ENCODE assay signal across 16 cellular contexts in the genomic region with DNA sequence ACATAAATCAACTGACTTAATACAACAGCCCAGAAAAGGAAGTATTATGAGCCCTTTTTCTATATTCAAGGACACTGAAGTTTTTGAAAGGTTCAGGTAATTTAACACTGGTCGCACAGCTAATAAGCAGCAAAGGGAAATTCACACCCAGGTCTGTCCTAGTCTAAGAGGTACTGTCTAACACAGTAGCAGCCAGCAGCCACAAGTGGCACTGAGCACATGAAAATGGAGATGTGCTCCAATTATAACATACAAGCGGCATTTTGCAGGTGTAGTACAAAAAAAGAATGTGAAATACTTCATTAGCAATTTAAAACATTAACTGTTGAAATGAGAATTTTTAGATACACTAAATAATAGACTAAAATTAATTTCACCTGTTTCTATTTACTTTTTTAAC. TPM values are rescaled to one million over a fixed set of nuclear protein-coding genes. Genes with fewer than 3 reads are reported as not detected.
DNase-seq lines count a peak whose midpoint lies in the region; ATAC-seq and TF ChIP-seq lines count a peak whose summit lies in the region.
"Had no signal": no experiment of that assay in that cellular context is flagged by ENCODE, and none has a peak within 500 bp of the region (broad histone marks: within the 10 kb centered on the region; RNA-seq: fewer than 3 reads in every experiment).

No MANE protein-coding gene starts in this region.

- no peaks in the 10 kb centered on the region for H3K9me3 ChIP-seq in HEK293 (ENCODE audit: control insufficient read depth, insufficient read depth, low read depth, low read length)
- H3K9me3 ChIP-seq in OCI-LY7 (ENCODE audit: low read length): no peaks in the 10 kb centered on the region
- H3K9me3 ChIP-seq in esophagus muscularis mucosa: no peaks in the 10 kb centered on the region
- no peaks in the 10 kb centered on the region for H3K9me3 ChIP-seq in psoas muscle
- no peaks in the 10 kb centered on the region for H3K9me3 ChIP-seq in WERI-Rb-1 (ENCODE audit: severe bottlenecking)
- H3K9me3 ChIP-seq: BLaER1 had no signal

- ATAC-seq in psoas muscle: no peak
- ATAC-seq: HCT116 had no signal

- TF ChIP-seq POLR2A in esophagus muscularis mucosa (IDR thresholded peaks at IDR 0.05; ENCODE audit: low read depth): no peak

- TF ChIP-seq CTCF in HEK293 (tag by site-specific recombination; IDR thresholded peaks at IDR 0.05) (no peak), OCI-LY7 (conservative IDR thresholded peaks at IDR 0.05; ENCODE audit: low read length) (peak; percentile 40; the same call in 1 of the 2 replicates), esophagus muscularis mucosa (IDR thresholded peaks at IDR 0.05) (no peak), psoas muscle (IDR thresholded peaks at IDR 0.05) (no peak), WERI-Rb-1 (IDR thresholded peaks at IDR 0.05; ENCODE audit: low read depth, low read length) (no peak)

- H3K79me2 ChIP-seq in OCI-LY7 (ENCODE audit: insufficient read depth, low read depth, low read length): peaks cover 75% of the 10 kb centered on the region

- intact Hi-C loops in OCI-LY7 (cut with micrococcal nuclease; ENCODE audit: unreplicated experiment) (no loop called here), esophagus muscularis mucosa (cut with DNase I) (no loop called here), psoas muscle (cut with DNase I) (no loop called here)

- H4K20me1 ChIP-seq in OCI-LY7 (ENCODE audit: insufficient read depth, low read length): 0 out of 2 replicates have a peak, but pooled peaks cover 12% of the 10 kb centered on the region

- H3K27ac ChIP-seq in HEK293 (ENCODE audit: extremely low read depth, low read depth, low read length) (no peak overlapping the region), OCI-LY7 (ENCODE audit: low read depth, low read length, poor library complexity, severe bottlenecking) (peak overlapping the region; percentile 68), esophagus muscularis mucosa (replicated peaks in 1 of 4) (no peak overlapping the region), psoas muscle (no peak overlapping the region), WERI-Rb-1 (no peak overlapping the region)
- H3K27ac ChIP-seq: BLaER1 had no signal

- H3K36me3 ChIP-seq in HEK293 (ENCODE audit: control insufficient read depth in 2 of 2, insufficient read depth in 1 of 2, low read length in 2 of 2) (no peaks in the 10 kb centered on the region), OCI-LY7 (ENCODE audit: insufficient read depth, low read length) (no peaks in the 10 kb centered on the region), esophagus muscularis mucosa (no peaks in the 10 kb centered on the region), psoas muscle (ENCODE audit: insufficient read depth in 1 of 2, low read depth in 1 of 2) (no peaks in the 10 kb centered on the region), WERI-Rb-1 (no peaks in the 10 kb centered on the region)
- H3K36me3 ChIP-seq: BLaER1 had no signal

- H3K4me2 ChIP-seq in OCI-LY7 (ENCODE audit: low read length): peak overlapping the region; percentile 68
- H3K4me2 ChIP-seq: BLaER1 had no signal

- no peaks in the 10 kb centered on the region for H3K9me2 ChIP-seq in OCI-LY7 (ENCODE audit: insufficient read depth, low read length)

- POLR2A ChIA-PET in HEK293 (lab: Yijun Ruan, JAX) (no interaction called here), OCI-LY7 (lab: Charles Lee) (interaction anchor here (0.7 to 5.1 kb wide), 12 partner anchors 8 to 1817 kb away, joined by 3 to 45 read pairs (median 8); no protein-coding TSS in a partner anchor)

- no peak overlapping the region for H3K4me3 ChIP-seq in HEK293 (ENCODE audit: low read depth, low read length)
- peak overlapping the region; percentile 0 for H3K4me3 ChIP-seq in OCI-LY7 (ENCODE audit: low read depth, low read length, poor library complexity, severe bottlenecking)
- H3K4me3 ChIP-seq in esophagus muscularis mucosa: no peak overlapping the region
- H3K4me3 ChIP-seq in psoas muscle: no peak overlapping the region
- H3K4me3 ChIP-seq in WERI-Rb-1 (ENCODE audit: low read depth, low read length): no peak overlapping the region
- H3K4me3 ChIP-seq: BLaER1 had no signal

- DNase-seq in OCI-LY7 (ENCODE audit: low spot score): no peak
- DNase-seq in esophagus muscularis mucosa (ENCODE audit: extremely low spot score): peak; percentile 19
- DNase-seq in psoas muscle: no peak
- DNase-seq in stimulated activated naive CD4-positive, alpha-beta T cell (lab: John Stamatoyannopoulos, UW): no peak
- DNase-seq in WERI-Rb-1: no peak
- no peak for DNase-seq in NCI-H526 (lab: John Stamatoyannopoulos, UW)
- DNase-seq: 8988T; CD4-positive, alpha-beta memory T cell; DMS153; DMS79; GF-D8; GOT3; H7 had no signal

- no peaks in the 10 kb centered on the region for H3K27me3 ChIP-seq in esophagus muscularis mucosa
- no peaks in the 10 kb centered on the region for H3K27me3 ChIP-seq in psoas muscle (ENCODE audit: insufficient read depth in 3 of 3, low read length in 2 of 3)
- no peaks in the 10 kb centered on the region for H3K27me3 ChIP-seq in WERI-Rb-1 (ENCODE audit: insufficient read depth, low read depth, severe bottlenecking)
- H3K27me3 ChIP-seq: BLaER1 had no signal

- CTCF ChIA-PET in HEK293 (lab: Yijun Ruan, JAX) (no interaction called here), OCI-LY7 (lab: Charles Lee; ENCODE audit: unreplicated experiment) (interaction anchor here (1.5 to 2.1 kb wide), 3 partner anchors 8 to 26 kb away, joined by 4 to 12 read pairs (median 5); no protein-coding TSS in a partner anchor)

- 94% methylated on average over 2 of the region's 2 CpGs for WGBS in esophagus muscularis mucosa
- 79 to 96% (median 80%) methylated on average over 2 of the region's 2 CpGs for WGBS in psoas muscle, 3 donors

- no peak overlapping the region for H2AFZ ChIP-seq in OCI-LY7 (ENCODE audit: low read length)

- BruUV-seq in OCI-LY7 (replicated peaks; lab: Mats Ljungman, UMichigan): no TSS peak

- no peak for TF ChIP-seq EP300 in esophagus muscularis mucosa (IDR thresholded peaks at IDR 0.05)

- peaks cover 39% of the 10 kb centered on the region for H3K4me1 ChIP-seq in HEK293 (ENCODE audit: control insufficient read depth, insufficient read depth, low read length)
- peaks cover 98% of the 10 kb centered on the region for H3K4me1 ChIP-seq in OCI-LY7 (ENCODE audit: insufficient read depth, low read length, poor library complexity, severe bottlenecking)
- H3K4me1 ChIP-seq in esophagus muscularis mucosa: peaks cover 15 to 48% (median 26%) of the 10 kb centered on the region in 4 donors
- no peaks in the 10 kb centered on the region for H3K4me1 ChIP-seq in psoas muscle

TF ChIP-seq in HEK293, 187 proteins besides CTCF, POLR2A, EP300 and RAD21:
- TF ChIP-seq YY1 (tag by site-specific recombination; IDR thresholded peaks at IDR 0.05): no peak
- no peak for TF ChIP-seq ZNF311 (tag by site-specific recombination; IDR thresholded peaks at IDR 0.05; ENCODE audit: borderline replicate concordance)
- no peak for TF ChIP-seq ZNF214 (tag by site-specific recombination; IDR thresholded peaks at IDR 0.05; ENCODE audit: borderline replicate concordance)
- TF ChIP-seq, protein P1, sequence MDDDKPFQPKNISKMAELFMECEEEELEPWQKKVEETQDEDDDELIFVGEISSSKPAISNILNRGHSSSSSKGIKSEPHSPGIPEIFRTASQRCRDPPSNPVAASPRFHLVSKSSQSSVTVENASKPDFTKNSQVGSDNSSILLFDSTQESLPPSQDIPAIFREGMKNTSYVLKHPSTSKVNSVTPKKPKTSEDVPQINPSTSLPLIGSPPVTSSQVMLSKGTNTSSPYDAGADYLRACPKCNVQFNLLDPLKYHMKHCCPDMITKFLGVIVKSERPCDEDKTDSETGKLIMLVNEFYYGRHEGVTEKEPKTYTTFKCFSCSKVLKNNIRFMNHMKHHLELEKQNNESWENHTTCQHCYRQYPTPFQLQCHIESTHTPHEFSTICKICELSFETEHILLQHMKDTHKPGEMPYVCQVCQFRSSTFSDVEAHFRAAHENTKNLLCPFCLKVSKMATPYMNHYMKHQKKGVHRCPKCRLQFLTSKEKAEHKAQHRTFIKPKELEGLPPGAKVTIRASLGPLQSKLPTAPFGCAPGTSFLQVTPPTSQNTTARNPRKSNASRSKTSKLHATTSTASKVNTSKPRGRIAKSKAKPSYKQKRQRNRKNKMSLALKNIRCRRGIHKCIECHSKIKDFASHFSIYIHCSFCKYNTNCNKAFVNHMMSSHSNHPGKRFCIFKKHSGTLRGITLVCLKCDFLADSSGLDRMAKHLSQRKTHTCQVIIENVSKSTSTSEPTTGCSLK (tag by site-specific recombination; IDR thresholded peaks at IDR 0.05): no peak
- TF ChIP-seq ZFP41 (tag by site-specific recombination; IDR thresholded peaks at IDR 0.05; ENCODE audit: borderline replicate concordance): no peak
- TF ChIP-seq ZNF549 (tag by site-specific recombination; IDR thresholded peaks at IDR 0.05): no peak
- peak; percentile 58 for TF ChIP-seq SCRT2 (tag by site-specific recombination; IDR thresholded peaks at IDR 0.05)
- TF ChIP-seq, protein P2, sequence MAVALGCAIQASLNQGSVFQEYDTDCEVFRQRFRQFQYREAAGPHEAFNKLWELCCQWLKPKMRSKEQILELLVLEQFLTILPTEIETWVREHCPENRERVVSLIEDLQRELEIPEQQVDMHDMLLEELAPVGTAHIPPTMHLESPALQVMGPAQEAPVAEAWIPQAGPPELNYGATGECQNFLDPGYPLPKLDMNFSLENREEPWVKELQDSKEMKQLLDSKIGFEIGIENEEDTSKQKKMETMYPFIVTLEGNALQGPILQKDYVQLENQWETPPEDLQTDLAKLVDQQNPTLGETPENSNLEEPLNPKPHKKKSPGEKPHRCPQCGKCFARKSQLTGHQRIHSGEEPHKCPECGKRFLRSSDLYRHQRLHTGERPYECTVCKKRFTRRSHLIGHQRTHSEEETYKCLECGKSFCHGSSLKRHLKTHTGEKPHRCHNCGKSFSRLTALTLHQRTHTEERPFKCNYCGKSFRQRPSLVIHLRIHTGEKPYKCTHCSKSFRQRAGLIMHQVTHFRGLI (tag by site-specific recombination; IDR thresholded peaks at IDR 0.05): no peak
- no peak for TF ChIP-seq SETDB1 (IDR thresholded peaks at IDR 0.05; ENCODE audit: insufficient read length, low read length)

RNA-seq across cellular contexts. Expression of a gene that starts 23.4 kb away (rescaled TPM):
- total RNA-seq in OCI-LY7 (2014; rRNA removed; shearing (Covaris generic)): 4.9 and 8.0 TPM in 2 replicates
- total RNA-seq in OCI-LY7 (2022): 41.9 and 49.1 TPM in 2 replicates
- total RNA-seq in esophagus muscularis mucosa: 10 to 100 TPM; 17.4 to 25.6 (median 18.7) TPM
- total RNA-seq in psoas muscle: 10 to 100 TPM in 1 of 4 donors, 1 to 10 TPM in 3; 8.5 to 16.9 (median 9.2) TPM
- 1 to 10 TPM; 3.8 to 7.9 (median 4.1) TPM for polyA plus RNA-seq in psoas muscle
